ENCODE assay signal across 8 cellular contexts in genomic region chr2:159615187-159615935, GRCh38. TPM values are rescaled to one million over a fixed set of nuclear protein-coding genes. Genes with fewer than 3 reads are reported as not detected.
DNase-seq lines count a peak whose midpoint lies in the region; ATAC-seq and TF ChIP-seq lines count a peak whose summit lies in the region.

No MANE protein-coding gene starts in this region.

- H3K4me3 ChIP-seq in SU-DHL-6 (ENCODE audit: insufficient read depth, low read length, poor library complexity, severe bottlenecking) = peak overlapping the region; percentile 47

- peak overlapping the region; percentile 64 for H3K4me2 ChIP-seq in SU-DHL-6 (ENCODE audit: low read depth, low read length, poor library complexity, severe bottlenecking)

- peak; percentile 77 for DNase-seq in GM13976 (ENCODE audit: low spot score)
- DNase-seq in NCI-H128 (lab: John Stamatoyannopoulos, UW; ENCODE audit: unreplicated experiment) = peak; percentile 51
- peak; percentile 40 to 90 (median 78) for DNase-seq in anterior cingulate cortex (lab: John Stamatoyannopoulos, UW)
- peak; percentile 92 for DNase-seq in left ventricle myocardium superior
- DNase-seq in pons (ENCODE audit: low spot score) = peak; percentile 88

- H3K27ac ChIP-seq in SU-DHL-6 (ENCODE audit: low read depth, low read length) = no peak overlapping the region

- H3K9ac ChIP-seq in SU-DHL-6 (ENCODE audit: low read length) = peak overlapping the region; percentile 52

- in situ Hi-C loops in GM13976 (cut with MboI; ENCODE audit: low sequenced_read_pairs, unreplicated experiment) = no loop called here

- H2AFZ ChIP-seq in SU-DHL-6 (ENCODE audit: low read depth, low read length, severe bottlenecking) = peak overlapping the region; percentile 78

- intact Hi-C loops in left ventricle myocardium superior (cut with micrococcal nuclease) = no loop called here

- no peaks in the 10 kb centered on the region for H3K9me3 ChIP-seq in SU-DHL-6 (ENCODE audit: insufficient read depth, low read length)

- ATAC-seq in HG02678 (IDR thresholded peaks at IDR 0.05; ENCODE audit: unreplicated experiment) (peak; percentile 67), left ventricle myocardium superior (peak; percentile 96), HG03469 (IDR thresholded peaks at IDR 0.05; ENCODE audit: unreplicated experiment) (no peak)

- TF ChIP-seq CTCF in GM13976 (IDR thresholded peaks at IDR 0.05; ENCODE audit: borderline replicate concordance, control extremely low read depth, extremely low read depth, insufficient read depth, missing control alignments) = no peak
- no peak for TF ChIP-seq CTCF in SU-DHL-6 (IDR thresholded peaks at IDR 0.05; ENCODE audit: insufficient read depth, low read length, poor library complexity, severe bottlenecking)

- no peaks in the 10 kb centered on the region for H3K79me2 ChIP-seq in SU-DHL-6 (ENCODE audit: insufficient read depth, low read length)

- peaks cover 3% of the 10 kb centered on the region; the same call in 1 of the 2 replicates for H3K36me3 ChIP-seq in SU-DHL-6 (ENCODE audit: low read length)

- no peaks in the 10 kb centered on the region for H3K9me2 ChIP-seq in SU-DHL-6 (replicated peaks; ENCODE audit: insufficient read depth, low read length)

- H4K20me1 ChIP-seq in SU-DHL-6 (ENCODE audit: low read depth, low read length) = peaks cover 3% of the 10 kb centered on the region; the same call in 1 of the 2 replicates

- H3K27me3 ChIP-seq in SU-DHL-6 (ENCODE audit: low read length) = no peaks in the 10 kb centered on the region

- 0 out of 2 replicates have a peak, but pooled peaks cover 6% of the 10 kb centered on the region for H3F3A ChIP-seq in SU-DHL-6 (ENCODE audit: insufficient read depth)

RNA-seq across cellular contexts. Expression of gene BAZ2B, which starts 1.0 kb away (rescaled TPM):
- 38.6 TPM for total RNA-seq in left ventricle myocardium superior
